In the genomic region with DNA sequence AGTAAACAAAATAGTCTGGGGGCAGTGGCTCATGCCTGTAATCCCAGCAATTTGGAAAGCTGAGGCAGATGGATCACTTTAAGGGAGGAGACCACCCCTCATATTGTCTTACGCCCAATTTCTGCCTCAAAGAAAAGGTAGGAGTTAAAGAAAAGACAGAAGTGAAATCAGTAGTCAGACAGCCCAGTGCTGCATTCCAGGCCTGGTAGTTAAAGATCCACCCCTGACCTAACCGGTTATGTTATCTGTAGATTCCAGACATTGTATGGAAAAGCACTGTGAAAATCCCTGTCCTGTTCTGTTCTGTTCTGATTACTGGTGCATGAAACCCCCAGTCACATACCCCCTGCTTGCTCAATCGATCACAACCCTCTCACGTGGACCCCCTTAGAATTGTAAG, we compare ENCODE assay signal across 7 cellular contexts.
A peak's percentile ranks its signal among the peaks of the same experiment; 100 is the strongest.
DNase-seq lines count a peak whose midpoint lies in the region; TF ChIP-seq lines count a peak whose summit lies in the region.
"Not testable (repeated sequence)": the region's sequence is repeated elsewhere in the genome, so short reads cannot be mapped to it uniquely, and the experiment has no call there.

No MANE protein-coding gene starts in this region.

- H3K9me3 Mint-ChIP-seq in endodermal cell, mesothelial cell of epicardium, neural crest cell, type B pancreatic cell: not testable (repeated sequence)

- H3K4me1 Mint-ChIP-seq in endodermal cell = peaks cover 16% of the 10 kb centered on the region
- H3K4me1 Mint-ChIP-seq in mesothelial cell of epicardium = peaks cover 39% of the 10 kb centered on the region
- not testable (repeated sequence) for H3K4me1 Mint-ChIP-seq in neural crest cell; type B pancreatic cell (ENCODE audit: unreplicated experiment)

- H3K36me3 ChIP-seq in endodermal cell (ENCODE audit: control insufficient read depth, insufficient read depth, low read length) = not testable (repeated sequence)

- H3K27ac Mint-ChIP-seq in endodermal cell (peak overlapping the region; percentile 52), mesothelial cell of epicardium (peak overlapping the region; percentile 63), neural crest cell (ENCODE audit: unreplicated experiment) (peak overlapping the region; percentile 38), type B pancreatic cell (peak overlapping the region; percentile 62)

- not testable (repeated sequence) for TF ChIP-seq CTCF in endodermal cell (conservative IDR thresholded peaks at IDR 0.05); mesothelial cell of epicardium (IDR thresholded peaks at IDR 0.05; ENCODE audit: unreplicated experiment); neural crest cell (conservative IDR thresholded peaks at IDR 0.05); type B pancreatic cell (conservative IDR thresholded peaks at IDR 0.05)

- not testable (repeated sequence) for H3K9me3 ChIP-seq in endodermal cell (ENCODE audit: control insufficient read depth, low read length)

- H3K4me3 ChIP-seq in endodermal cell (ENCODE audit: low read length) = not testable (repeated sequence)

- H3K27me3 Mint-ChIP-seq in endodermal cell (ENCODE audit: insufficient read depth); mesothelial cell of epicardium (ENCODE audit: low read depth); neural crest cell (ENCODE audit: low read depth); type B pancreatic cell: not testable (repeated sequence)

- H3K4me1 ChIP-seq in endodermal cell (ENCODE audit: control insufficient read depth, insufficient read depth, low read length) = not testable (repeated sequence)

- not testable (repeated sequence) for H3K4me3 Mint-ChIP-seq in endodermal cell, mesothelial cell of epicardium, neural crest cell, type B pancreatic cell

- WGBS in endodermal cell (ENCODE audit: insufficient coverage in 1 of 2, insufficient read length in 1 of 2), 2 experiments = 91% methylated on average over 4 of the region's 4 CpGs; no CpG with 5 or more reads in 1 of the 2 experiments

- DNase-seq in ELF-1 (ENCODE audit: low read depth, low spot score) (peak; percentile 47), HT-29 (ENCODE audit: low spot score) (peak; percentile 65), islet precursor cell (peak; percentile 63)
- not testable (repeated sequence) for DNase-seq in endodermal cell; mesothelial cell of epicardium (ENCODE audit: low spot score in 2 of 2, unreplicated experiment in 2 of 2); neural crest cell (ENCODE audit: low read depth, low spot score); type B pancreatic cell (ENCODE audit: extremely low spot score, unreplicated experiment)

- not testable (repeated sequence) for H3K9ac ChIP-seq in endodermal cell (ENCODE audit: extremely low read depth, low read length, poor library complexity, severe bottlenecking)

- H3K27me3 ChIP-seq in endodermal cell (ENCODE audit: control insufficient read depth, insufficient read depth, low read length, poor library complexity, severe bottlenecking) = not testable (repeated sequence)

- not testable (repeated sequence) for H3K27ac ChIP-seq in endodermal cell (ENCODE audit: low read depth, low read length)

- H3K36me3 Mint-ChIP-seq in endodermal cell (ENCODE audit: low read depth); mesothelial cell of epicardium; neural crest cell (ENCODE audit: low read depth); type B pancreatic cell: not testable (repeated sequence)
